Comparison of ENCODE assay signal across 24 cellular contexts in genomic region chr7:41900532-41900931, GRCh38.
"Had no signal": no experiment of that assay in that cellular context is flagged by ENCODE, and none has a peak within 500 bp of the region (broad histone marks: within the 10 kb centered on the region; RNA-seq: fewer than 3 reads in every experiment).

No MANE protein-coding gene starts in this region.

- H3K4me2 ChIP-seq: smooth muscle cell had no signal

- H3K79me2 ChIP-seq: parathyroid adenoma had no signal

- H3K27ac Mint-ChIP-seq: activated CD4-positive, alpha-beta memory T cell treated with anti-CD3 and anti-CD28 coated beads, Interleukin-2, amount 10 ng/mL, durations not matched to agents 7 days and 5 days; activated CD8-positive, alpha-beta memory T cell treated with anti-CD3 and anti-CD28 coated beads, Interleukin-2, amount 10 ng/mL, durations not matched to agents 7 days and 5 days; activated naive CD8-positive, alpha-beta T cell treated with anti-CD3 and anti-CD28 coated beads, Interleukin-2, amount 10 ng/mL, durations not matched to agents 7 days and 5 days; stimulated activated effector memory CD8-positive, alpha-beta T cell treated with anti-CD3 and anti-CD28 coated beads, Interleukin-12 subunit alpha, Interleukin-12 subunit beta, amount 100 ng/mL, for 72 hours had no signal

- H3K4me1 ChIP-seq: body of pancreas, colonic mucosa, gastroesophageal sphincter, heart left ventricle, left ventricle myocardium inferior, parathyroid adenoma, stomach, vagina had no signal

- H3K9me3 ChIP-seq: body of pancreas, colonic mucosa, gastroesophageal sphincter, mucosa of descending colon, vagina had no signal

- ATAC-seq: activated CD8-positive, alpha-beta memory T cell treated with anti-CD3 and anti-CD28 coated beads, Interleukin-2, amount 10 ng/mL, durations not matched to agents 7 days and 5 days; body of pancreas; gastroesophageal sphincter; heart left ventricle; mucosa of descending colon; sciatic nerve; stimulated activated effector memory CD8-positive, alpha-beta T cell treated with anti-CD3 and anti-CD28 coated beads, Interleukin-12 subunit alpha, Interleukin-12 subunit beta, amount 100 ng/mL, for 72 hours had no signal

- H3K9me3 Mint-ChIP-seq: stimulated activated effector memory CD8-positive, alpha-beta T cell treated with anti-CD3 and anti-CD28 coated beads, Interleukin-12 subunit alpha, Interleukin-12 subunit beta, amount 100 ng/mL, for 72 hours had no signal

- H3K27ac ChIP-seq: body of pancreas, colonic mucosa, gastroesophageal sphincter, heart left ventricle, left ventricle myocardium inferior, parathyroid adenoma, stomach, vagina had no signal

- H3K9ac ChIP-seq: parathyroid adenoma had no signal

- DNase-seq: activated CD4-positive, alpha-beta memory T cell treated with anti-CD3 and anti-CD28 coated beads, Interleukin-2, amount 10 ng/mL, durations not matched to agents 7 days and 5 days; activated CD4-positive, alpha-beta T cell treated with anti-CD3 and anti-CD28 coated beads for 48 hours; activated CD4-positive, CD25-positive, alpha-beta regulatory T cell; activated CD8-positive, alpha-beta memory T cell treated with anti-CD3 and anti-CD28 coated beads, Interleukin-2, amount 10 ng/mL, durations not matched to agents 7 days and 5 days; activated naive CD4-positive, alpha-beta T cell; activated naive CD8-positive, alpha-beta T cell treated with anti-CD3 and anti-CD28 coated beads, Interleukin-2, amount 10 ng/mL, durations not matched to agents 7 days and 5 days; amygdala; body of pancreas; caudate nucleus; colonic mucosa; heart left ventricle; left ventricle myocardium inferior; mucosa of descending colon; naive B cell; stimulated activated CD4-positive, alpha-beta T cell treated with anti-CD3 and anti-CD28 coated beads, Interleukin-4, amount 100 ng/mL, for 1 hour; stomach; T-helper 9 cell; trophoblast cell had no signal

- H3K4me1 Mint-ChIP-seq: activated CD4-positive, alpha-beta memory T cell treated with anti-CD3 and anti-CD28 coated beads, Interleukin-2, amount 10 ng/mL, durations not matched to agents 7 days and 5 days; activated naive CD8-positive, alpha-beta T cell treated with anti-CD3 and anti-CD28 coated beads, Interleukin-2, amount 10 ng/mL, durations not matched to agents 7 days and 5 days; stimulated activated effector memory CD8-positive, alpha-beta T cell treated with anti-CD3 and anti-CD28 coated beads, Interleukin-12 subunit alpha, Interleukin-12 subunit beta, amount 100 ng/mL, for 72 hours had no signal

- H3K4me3 ChIP-seq: body of pancreas, colonic mucosa, gastroesophageal sphincter, heart left ventricle, left ventricle myocardium inferior, mucosa of descending colon, smooth muscle cell, stomach, vagina had no signal

- H3K27me3 ChIP-seq: body of pancreas, colonic mucosa, gastroesophageal sphincter, heart left ventricle, stomach, vagina had no signal

- H2AFZ ChIP-seq: parathyroid adenoma had no signal

- H3K36me3 Mint-ChIP-seq: stimulated activated effector memory CD8-positive, alpha-beta T cell treated with anti-CD3 and anti-CD28 coated beads, Interleukin-12 subunit alpha, Interleukin-12 subunit beta, amount 100 ng/mL, for 72 hours had no signal

- H3K4me3 Mint-ChIP-seq: activated CD4-positive, alpha-beta memory T cell treated with anti-CD3 and anti-CD28 coated beads, Interleukin-2, amount 10 ng/mL, durations not matched to agents 7 days and 5 days; activated CD8-positive, alpha-beta memory T cell treated with anti-CD3 and anti-CD28 coated beads, Interleukin-2, amount 10 ng/mL, durations not matched to agents 7 days and 5 days; activated naive CD8-positive, alpha-beta T cell treated with anti-CD3 and anti-CD28 coated beads, Interleukin-2, amount 10 ng/mL, durations not matched to agents 7 days and 5 days; naive B cell; stimulated activated effector memory CD8-positive, alpha-beta T cell treated with anti-CD3 and anti-CD28 coated beads, Interleukin-12 subunit alpha, Interleukin-12 subunit beta, amount 100 ng/mL, for 72 hours had no signal

- H3K36me3 ChIP-seq: colonic mucosa, gastroesophageal sphincter, heart left ventricle, left ventricle myocardium inferior, stomach, vagina had no signal
